19 cellular contexts compared by ENCODE assay signal in genomic region chr1:214455971-214456867, GRCh38.
DNase-seq lines count a peak whose midpoint lies in the region; ATAC-seq and TF ChIP-seq lines count a peak whose summit lies in the region.
"Had no signal": no experiment of that assay in that cellular context is flagged by ENCODE, and none has a peak within 500 bp of the region (broad histone marks: within the 10 kb centered on the region; RNA-seq: fewer than 3 reads in every experiment).

No MANE protein-coding gene starts in this region.

- H3K9ac ChIP-seq in Loucy (ENCODE audit: low read depth, low read length, poor library complexity, severe bottlenecking), result peak overlapping the region; percentile 12

- H3K4me3 ChIP-seq in Loucy (ENCODE audit: low read length, poor library complexity, severe bottlenecking), result no peak overlapping the region
- H3K4me3 ChIP-seq: left ventricle myocardium inferior, testis had no signal

- H3F3A ChIP-seq in Loucy (ENCODE audit: low read depth), result no peaks in the 10 kb centered on the region

- H2AFZ ChIP-seq in Loucy (ENCODE audit: low read length), result no peak overlapping the region

- peak overlapping the region; percentile 28 for H3K4me3 Mint-ChIP-seq in activated T-helper 2 cell treated with anti-CD3 and anti-CD28 coated beads, Interferon-gamma antibody, Interleukin-2, Interleukin-4, amounts not matched to agents 10 μg/mL and 5 μg/mL and 100 μg/mL, durations not matched to agents 14 hours and 24 hours and 36 hours (ENCODE audit: low read depth)
- H3K4me3 Mint-ChIP-seq: CD8-positive, alpha-beta T cell; IgD-negative memory B cell; nephron progenitor cell; stimulated activated memory B cell treated with anti-CD40 and anti-IgM and Interleukin-4, amounts not matched to agents 10 μg/mL and 1 μg/mL and 100 μg/mL, for 72 hours had no signal

- H3K4me2 ChIP-seq in Loucy (ENCODE audit: low read depth, low read length, poor library complexity, severe bottlenecking), result peak overlapping the region; percentile 49

- peaks cover 45% of the 10 kb centered on the region for H3K4me1 ChIP-seq in Loucy (ENCODE audit: insufficient read depth, low read length, poor library complexity, severe bottlenecking)
- H3K4me1 ChIP-seq: testis had no signal

- H3K36me3 ChIP-seq in Loucy (ENCODE audit: insufficient read depth, low read length), result no peaks in the 10 kb centered on the region

- no peaks in the 10 kb centered on the region for H3K9me3 ChIP-seq in Loucy (ENCODE audit: insufficient read depth, low read depth, low read length)
- H3K9me3 ChIP-seq: left ventricle myocardium inferior, testis had no signal

- H3K36me3 Mint-ChIP-seq in activated T-helper 2 cell treated with anti-CD3 and anti-CD28 coated beads, Interferon-gamma antibody, Interleukin-2, Interleukin-4, amounts not matched to agents 10 μg/mL and 5 μg/mL and 100 μg/mL, durations not matched to agents 14 hours and 24 hours and 36 hours (ENCODE audit: low read depth), result peaks cover 51% of the 10 kb centered on the region
- H3K36me3 Mint-ChIP-seq: CD8-positive, alpha-beta T cell; IgD-negative memory B cell; stimulated activated memory B cell treated with anti-CD40 and anti-IgM and Interleukin-4, amounts not matched to agents 10 μg/mL and 1 μg/mL and 100 μg/mL, for 72 hours had no signal

- H3K27ac Mint-ChIP-seq in activated T-helper 2 cell treated with anti-CD3 and anti-CD28 coated beads, Interferon-gamma antibody, Interleukin-2, Interleukin-4, amounts not matched to agents 10 μg/mL and 5 μg/mL and 100 μg/mL, durations not matched to agents 14 hours and 24 hours and 36 hours, result peak overlapping the region; percentile 81
- H3K27ac Mint-ChIP-seq: CD8-positive, alpha-beta T cell; IgD-negative memory B cell; nephron progenitor cell; stimulated activated memory B cell treated with anti-CD40 and anti-IgM and Interleukin-4, amounts not matched to agents 10 μg/mL and 1 μg/mL and 100 μg/mL, for 72 hours had no signal

- H4K20me1 ChIP-seq in Loucy (ENCODE audit: insufficient read depth, low read length, poor library complexity, severe bottlenecking), result no peaks in the 10 kb centered on the region

- no peaks in the 10 kb centered on the region for H3K27me3 ChIP-seq in Loucy (ENCODE audit: insufficient read depth, low read length, poor library complexity, severe bottlenecking)
- H3K27me3 ChIP-seq: testis had no signal

- in situ Hi-C loops in Caki2 (cut with HindIII; ENCODE audit: low pct_unique_long_range_greater_than_20kb, low sequenced_read_pairs), result no loop called here

- ATAC-seq in HG03095 (IDR thresholded peaks at IDR 0.05; ENCODE audit: unreplicated experiment) (no peak), HG02973 (IDR thresholded peaks at IDR 0.05; ENCODE audit: unreplicated experiment) (no peak)
- ATAC-seq: CD8-positive, alpha-beta T cell; stimulated activated memory B cell treated with anti-CD40 and anti-IgM and Interleukin-4, amounts not matched to agents 10 μg/mL and 1 μg/mL and 100 μg/mL, for 72 hours had no signal

- intact Hi-C loops in activated T-helper 2 cell treated with anti-CD3 and anti-CD28 coated beads, Interferon-gamma antibody, Interleukin-2, Interleukin-4, amounts not matched to agents 10 μg/mL and 5 μg/mL and 100 μg/mL, durations not matched to agents 14 hours and 24 hours and 36 hours (cut with micrococcal nuclease), result loop anchor here (1.0 to 5.0 kb wide), 2 partner anchors 15 to 51 kb away; no protein-coding TSS in a partner anchor

- H3K9me3 Mint-ChIP-seq in activated T-helper 2 cell treated with anti-CD3 and anti-CD28 coated beads, Interferon-gamma antibody, Interleukin-2, Interleukin-4, amounts not matched to agents 10 μg/mL and 5 μg/mL and 100 μg/mL, durations not matched to agents 14 hours and 24 hours and 36 hours, result no peaks in the 10 kb centered on the region
- H3K9me3 Mint-ChIP-seq: CD8-positive, alpha-beta T cell; nephron progenitor cell; stimulated activated memory B cell treated with anti-CD40 and anti-IgM and Interleukin-4, amounts not matched to agents 10 μg/mL and 1 μg/mL and 100 μg/mL, for 72 hours had no signal

- no peak for TF ChIP-seq CTCF in Loucy (conservative IDR thresholded peaks at IDR 0.05; ENCODE audit: low read length)

- H3K9me2 ChIP-seq in Loucy (replicated peaks; ENCODE audit: low read depth, low read length), result no peaks in the 10 kb centered on the region

- 0 out of 2 replicates have a peak, but pooled peaks cover 6% of the 10 kb centered on the region for H3K79me2 ChIP-seq in Loucy (ENCODE audit: insufficient read depth, low read length)

- H3K4me1 Mint-ChIP-seq in activated T-helper 2 cell treated with anti-CD3 and anti-CD28 coated beads, Interferon-gamma antibody, Interleukin-2, Interleukin-4, amounts not matched to agents 10 μg/mL and 5 μg/mL and 100 μg/mL, durations not matched to agents 14 hours and 24 hours and 36 hours (ENCODE audit: low read depth), result peaks cover 79% of the 10 kb centered on the region
- H3K4me1 Mint-ChIP-seq: IgD-negative memory B cell; stimulated activated memory B cell treated with anti-CD40 and anti-IgM and Interleukin-4, amounts not matched to agents 10 μg/mL and 1 μg/mL and 100 μg/mL, for 72 hours had no signal

- no peaks in the 10 kb centered on the region for H3K27me3 Mint-ChIP-seq in activated T-helper 2 cell treated with anti-CD3 and anti-CD28 coated beads, Interferon-gamma antibody, Interleukin-2, Interleukin-4, amounts not matched to agents 10 μg/mL and 5 μg/mL and 100 μg/mL, durations not matched to agents 14 hours and 24 hours and 36 hours (ENCODE audit: low read depth)
- H3K27me3 Mint-ChIP-seq: stimulated activated memory B cell treated with anti-CD40 and anti-IgM and Interleukin-4, amounts not matched to agents 10 μg/mL and 1 μg/mL and 100 μg/mL, for 72 hours had no signal

- DNase-seq in Caki2 (ENCODE audit: low read depth) (peak; percentile 53), kidney tubule cell (ENCODE audit: low spot score) (peak; percentile 28), DMS153 (lab: John Stamatoyannopoulos, UW) (no peak)
- no peak for DNase-seq in activated T-helper 2 cell treated with anti-CD3 and anti-CD28 coated beads, Interferon-gamma antibody, Interleukin-2, Interleukin-4, amounts not matched to agents 10 μg/mL and 5 μg/mL and 100 μg/mL, durations not matched to agents 14 hours and 24 hours and 36 hours (ENCODE audit: low spot score)
- DNase-seq: activated CD4-positive, alpha-beta T cell treated with anti-CD3 and anti-CD28 coated beads, Interleukin-2, amount 50 U/mL, for 1 hour; activated effector memory CD4-positive, alpha-beta T cell treated with anti-CD3 and anti-CD28 coated beads, Interleukin-2, amount 50 U/mL, for 16 hours; CD8-positive, alpha-beta T cell; effector CD4-positive, alpha-beta T cell; left ventricle myocardium inferior; NCI-H1694 treated with DMSO at 0.1 percent for 48 hours; nephron progenitor cell; posterior cingulate gyrus; RPMI8226; testis had no signal

Comparison
In these comparisons a context has a peak if more than half of its experiments do, and no peak if none do; other contexts are left out.
1. DNase-seq: peak in Caki2 (single experiment) and kidney tubule cell (single experiment); none in activated T-helper 2 cell treated with anti-CD3 and anti-CD28 coated beads, Interferon-gamma antibody, Interleukin-2, Interleukin-4, amounts not matched to agents 10 μg/mL and 5 μg/mL and 100 μg/mL, durations not matched to agents 14 hours and 24 hours and 36 hours (single experiment) and DMS153 (single experiment).